21 cellular contexts compared by ENCODE assay signal in genomic region chr13:49645451-49645850, GRCh38. TPM values are rescaled to one million over a fixed set of nuclear protein-coding genes. Genes with fewer than 3 reads are reported as not detected.
DNase-seq lines count a peak whose midpoint lies in the region; ATAC-seq and TF ChIP-seq lines count a peak whose summit lies in the region.
"Had no signal": no experiment of that assay in that cellular context is flagged by ENCODE, and none has a peak within 500 bp of the region (broad histone marks: within the 10 kb centered on the region; RNA-seq: fewer than 3 reads in every experiment).

No MANE protein-coding gene starts in this region.

- H3K9me3 ChIP-seq in CD8-positive, alpha-beta memory T cell (ENCODE audit: low read length), result no peaks in the 10 kb centered on the region
- no peaks in the 10 kb centered on the region for H3K9me3 ChIP-seq in tibial nerve
- H3K9me3 ChIP-seq: adrenal gland, colonic mucosa, left ventricle myocardium inferior, prostate gland had no signal

- WGBS in tibial nerve, 2 donors, result 80 to 85% methylated on average over 13 of the region's 13 CpGs

- H3K27ac Mint-ChIP-seq in activated CD8-positive, alpha-beta T cell treated with anti-CD3 and anti-CD28 coated beads, Interleukin-2, amount 10 ng/mL, durations not matched to agents 7 days and 5 days, result peak overlapping the region; percentile 14
- H3K27ac Mint-ChIP-seq in activated CD8-positive, alpha-beta T cell treated with anti-CD3 and anti-CD28 coated beads for 36 hours, result no peak overlapping the region
- peak overlapping the region in 6 of 8 donors; percentile 2 to 66 (median 12) for H3K27ac Mint-ChIP-seq in CD8-positive, alpha-beta memory T cell
- no peak overlapping the region for H3K27ac Mint-ChIP-seq in activated naive CD8-positive, alpha-beta T cell treated with anti-CD3 and anti-CD28 coated beads, Interleukin-2, amount 50 U/mL, for 24 hours
- H3K27ac Mint-ChIP-seq in naive thymus-derived CD8-positive, alpha-beta T cell, result peak overlapping the region in 7 of 10 donors; percentile 3 to 90 (median 44)
- no peak overlapping the region for H3K27ac Mint-ChIP-seq in activated T-helper 2 cell treated with anti-CD3 and anti-CD28 coated beads, Interferon-gamma antibody, Interleukin-2, Interleukin-4, amounts not matched to agents 10 μg/mL and 5 μg/mL and 100 μg/mL, durations not matched to agents 14 hours and 24 hours and 36 hours

- H3K4me1 ChIP-seq in CD8-positive, alpha-beta memory T cell (ENCODE audit: insufficient read depth, low read length), result peaks cover 8% of the 10 kb centered on the region
- no peaks in the 10 kb centered on the region for H3K4me1 ChIP-seq in tibial nerve
- H3K4me1 ChIP-seq: adrenal gland, colonic mucosa, left ventricle myocardium inferior, prostate gland had no signal

- intact Hi-C loops in activated CD8-positive, alpha-beta T cell treated with anti-CD3 and anti-CD28 coated beads for 36 hours (cut with micrococcal nuclease), result no loop called here
- intact Hi-C loops in activated T-helper 2 cell treated with anti-CD3 and anti-CD28 coated beads, Interferon-gamma antibody, Interleukin-2, Interleukin-4, amounts not matched to agents 10 μg/mL and 5 μg/mL and 100 μg/mL, durations not matched to agents 14 hours and 24 hours and 36 hours (cut with micrococcal nuclease), result no loop called here

- H3K9me3 Mint-ChIP-seq in activated CD8-positive, alpha-beta T cell treated with anti-CD3 and anti-CD28 coated beads, Interleukin-2, amount 10 ng/mL, durations not matched to agents 7 days and 5 days (ENCODE audit: insufficient read depth), result no peaks in the 10 kb centered on the region
- no peaks in the 10 kb centered on the region for H3K9me3 Mint-ChIP-seq in activated CD8-positive, alpha-beta T cell treated with anti-CD3 and anti-CD28 coated beads for 36 hours
- no peaks in the 10 kb centered on the region for H3K9me3 Mint-ChIP-seq in CD8-positive, alpha-beta memory T cell
- no peaks in the 10 kb centered on the region for H3K9me3 Mint-ChIP-seq in activated naive CD8-positive, alpha-beta T cell treated with anti-CD3 and anti-CD28 coated beads, Interleukin-2, amount 50 U/mL, for 24 hours
- no peaks in the 10 kb centered on the region for H3K9me3 Mint-ChIP-seq in naive thymus-derived CD8-positive, alpha-beta T cell
- H3K9me3 Mint-ChIP-seq in activated T-helper 2 cell treated with anti-CD3 and anti-CD28 coated beads, Interferon-gamma antibody, Interleukin-2, Interleukin-4, amounts not matched to agents 10 μg/mL and 5 μg/mL and 100 μg/mL, durations not matched to agents 14 hours and 24 hours and 36 hours, result no peaks in the 10 kb centered on the region

- no peaks in the 10 kb centered on the region for H3K36me3 ChIP-seq in CD8-positive, alpha-beta memory T cell (ENCODE audit: insufficient read depth, low read length)
- H3K36me3 ChIP-seq in tibial nerve, result no peaks in the 10 kb centered on the region
- H3K36me3 ChIP-seq: adrenal gland, colonic mucosa, left ventricle myocardium inferior, prostate gland had no signal

- no peak overlapping the region for H3K4me3 ChIP-seq in CD8-positive, alpha-beta memory T cell (ENCODE audit: low read length)
- H3K4me3 ChIP-seq in tibial nerve, result no peak overlapping the region
- H3K4me3 ChIP-seq: adrenal gland, colonic mucosa, hepatocyte, left ventricle myocardium inferior, prostate gland had no signal

- H3K36me3 Mint-ChIP-seq in activated CD8-positive, alpha-beta T cell treated with anti-CD3 and anti-CD28 coated beads, Interleukin-2, amount 10 ng/mL, durations not matched to agents 7 days and 5 days (ENCODE audit: low read depth), result no peaks in the 10 kb centered on the region
- no peaks in the 10 kb centered on the region for H3K36me3 Mint-ChIP-seq in activated CD8-positive, alpha-beta T cell treated with anti-CD3 and anti-CD28 coated beads for 36 hours (ENCODE audit: low read depth)
- H3K36me3 Mint-ChIP-seq in CD8-positive, alpha-beta memory T cell, result no peaks in the 10 kb centered on the region
- H3K36me3 Mint-ChIP-seq in activated naive CD8-positive, alpha-beta T cell treated with anti-CD3 and anti-CD28 coated beads, Interleukin-2, amount 50 U/mL, for 24 hours (ENCODE audit: low read depth), result no peaks in the 10 kb centered on the region
- H3K36me3 Mint-ChIP-seq in naive thymus-derived CD8-positive, alpha-beta T cell, result no peaks in the 10 kb centered on the region
- H3K36me3 Mint-ChIP-seq in activated T-helper 2 cell treated with anti-CD3 and anti-CD28 coated beads, Interferon-gamma antibody, Interleukin-2, Interleukin-4, amounts not matched to agents 10 μg/mL and 5 μg/mL and 100 μg/mL, durations not matched to agents 14 hours and 24 hours and 36 hours (ENCODE audit: low read depth), result no peaks in the 10 kb centered on the region

- CTCF ChIA-PET in activated CD8-positive, alpha-beta T cell treated with anti-CD3 and anti-CD28 coated beads, Interleukin-2, amount 10 ng/mL, durations not matched to agents 7 days and 5 days (lab: Charles Lee), result interaction anchor here (0.6 to 0.9 kb wide), 2 partner anchors 17 to 18 kb away, joined by 3 read pairs; partner anchors contain the start of gene ARL11
- CTCF ChIA-PET in activated CD8-positive, alpha-beta T cell treated with anti-CD3 and anti-CD28 coated beads for 36 hours (lab: Charles Lee), result no interaction called here
- CTCF ChIA-PET in CD8-positive, alpha-beta memory T cell (lab: Charles Lee), result no interaction called here

- TF ChIP-seq POLR2A in tibial nerve (IDR thresholded peaks at IDR 0.05), result no peak

- no peak overlapping the region for H3K4me3 Mint-ChIP-seq in activated CD8-positive, alpha-beta T cell treated with anti-CD3 and anti-CD28 coated beads, Interleukin-2, amount 10 ng/mL, durations not matched to agents 7 days and 5 days
- no peak overlapping the region for H3K4me3 Mint-ChIP-seq in activated CD8-positive, alpha-beta T cell treated with anti-CD3 and anti-CD28 coated beads for 36 hours
- H3K4me3 Mint-ChIP-seq in CD8-positive, alpha-beta memory T cell, result peak overlapping the region in 6 of 7 donors; percentile 3 to 68 (median 37)
- H3K4me3 Mint-ChIP-seq in activated naive CD8-positive, alpha-beta T cell treated with anti-CD3 and anti-CD28 coated beads, Interleukin-2, amount 50 U/mL, for 24 hours, result no peak overlapping the region
- H3K4me3 Mint-ChIP-seq in naive thymus-derived CD8-positive, alpha-beta T cell, result peak overlapping the region in 5 of 10 donors; percentile 3 to 57 (median 33)
- H3K4me3 Mint-ChIP-seq in activated T-helper 2 cell treated with anti-CD3 and anti-CD28 coated beads, Interferon-gamma antibody, Interleukin-2, Interleukin-4, amounts not matched to agents 10 μg/mL and 5 μg/mL and 100 μg/mL, durations not matched to agents 14 hours and 24 hours and 36 hours (ENCODE audit: low read depth), result no peak overlapping the region

- no peak for TF ChIP-seq CTCF in activated CD8-positive, alpha-beta T cell treated with anti-CD3 and anti-CD28 coated beads for 36 hours (IDR thresholded peaks at IDR 0.05)
- no peak for TF ChIP-seq CTCF in tibial nerve (IDR thresholded peaks at IDR 0.05)

- DNase-seq in activated CD8-positive, alpha-beta T cell treated with anti-CD3 and anti-CD28 coated beads, Interleukin-2, amount 10 ng/mL, durations not matched to agents 7 days and 5 days, result no peak
- no peak for DNase-seq in activated CD8-positive, alpha-beta T cell treated with anti-CD3 and anti-CD28 coated beads for 36 hours
- DNase-seq in CD8-positive, alpha-beta memory T cell, result no peak
- DNase-seq in activated naive CD8-positive, alpha-beta T cell treated with anti-CD3 and anti-CD28 coated beads, Interleukin-2, amount 50 U/mL, for 24 hours, result no peak
- no peak for DNase-seq in naive thymus-derived CD8-positive, alpha-beta T cell
- DNase-seq in activated T-helper 2 cell treated with anti-CD3 and anti-CD28 coated beads, Interferon-gamma antibody, Interleukin-2, Interleukin-4, amounts not matched to agents 10 μg/mL and 5 μg/mL and 100 μg/mL, durations not matched to agents 14 hours and 24 hours and 36 hours (ENCODE audit: low spot score), result no peak
- DNase-seq in tibial nerve (ENCODE audit: low spot score in 2 of 2), result no peak
- DNase-seq: colonic mucosa; DMS153; foreskin fibroblast; KBM-7; left ventricle myocardium inferior; midbrain; NCI-H1694; NCI-H748 treated with DMSO at 0.1 percent for 48 hours; stimulated activated CD4-positive, alpha-beta T cell treated with anti-CD3 and anti-CD28 coated beads, Interleukin-4, amount 100 ng/mL, for 1 hour had no signal

- H3K4me1 Mint-ChIP-seq in activated CD8-positive, alpha-beta T cell treated with anti-CD3 and anti-CD28 coated beads, Interleukin-2, amount 10 ng/mL, durations not matched to agents 7 days and 5 days (ENCODE audit: low read depth), result peaks cover 9% of the 10 kb centered on the region
- H3K4me1 Mint-ChIP-seq in activated CD8-positive, alpha-beta T cell treated with anti-CD3 and anti-CD28 coated beads for 36 hours (ENCODE audit: low read depth), result peaks cover 4% of the 10 kb centered on the region
- peaks cover 4 to 9% (median 6%) of the 10 kb centered on the region in 3 donors for H3K4me1 Mint-ChIP-seq in CD8-positive, alpha-beta memory T cell
- peaks cover 15% of the 10 kb centered on the region for H3K4me1 Mint-ChIP-seq in activated naive CD8-positive, alpha-beta T cell treated with anti-CD3 and anti-CD28 coated beads, Interleukin-2, amount 50 U/mL, for 24 hours
- H3K4me1 Mint-ChIP-seq in naive thymus-derived CD8-positive, alpha-beta T cell, result peaks cover 6 to 50% (median 14%) of the 10 kb centered on the region in 4 donors
- peaks cover 5% of the 10 kb centered on the region for H3K4me1 Mint-ChIP-seq in activated T-helper 2 cell treated with anti-CD3 and anti-CD28 coated beads, Interferon-gamma antibody, Interleukin-2, Interleukin-4, amounts not matched to agents 10 μg/mL and 5 μg/mL and 100 μg/mL, durations not matched to agents 14 hours and 24 hours and 36 hours (ENCODE audit: low read depth)

- ATAC-seq in activated CD8-positive, alpha-beta T cell treated with anti-CD3 and anti-CD28 coated beads, Interleukin-2, amount 10 ng/mL, durations not matched to agents 7 days and 5 days, result no peak
- no peak for ATAC-seq in activated CD8-positive, alpha-beta T cell treated with anti-CD3 and anti-CD28 coated beads for 36 hours
- ATAC-seq in activated naive CD8-positive, alpha-beta T cell treated with anti-CD3 and anti-CD28 coated beads, Interleukin-2, amount 50 U/mL, for 24 hours, result peak; percentile 33
- peak in 1 of 2 donors; percentile 33 for ATAC-seq in naive thymus-derived CD8-positive, alpha-beta T cell
- ATAC-seq in HG02763 (IDR thresholded peaks at IDR 0.05; ENCODE audit: unreplicated experiment), result no peak

- no peaks in the 10 kb centered on the region for H3K27me3 Mint-ChIP-seq in activated CD8-positive, alpha-beta T cell treated with anti-CD3 and anti-CD28 coated beads, Interleukin-2, amount 10 ng/mL, durations not matched to agents 7 days and 5 days (ENCODE audit: low read depth)
- no peaks in the 10 kb centered on the region for H3K27me3 Mint-ChIP-seq in activated CD8-positive, alpha-beta T cell treated with anti-CD3 and anti-CD28 coated beads for 36 hours
- peaks cover 0 to 3% of the 10 kb centered on the region in 2 donors for H3K27me3 Mint-ChIP-seq in CD8-positive, alpha-beta memory T cell
- H3K27me3 Mint-ChIP-seq in activated naive CD8-positive, alpha-beta T cell treated with anti-CD3 and anti-CD28 coated beads, Interleukin-2, amount 50 U/mL, for 24 hours, result no peaks in the 10 kb centered on the region
- no peaks in the 10 kb centered on the region for H3K27me3 Mint-ChIP-seq in naive thymus-derived CD8-positive, alpha-beta T cell
- H3K27me3 Mint-ChIP-seq in activated T-helper 2 cell treated with anti-CD3 and anti-CD28 coated beads, Interferon-gamma antibody, Interleukin-2, Interleukin-4, amounts not matched to agents 10 μg/mL and 5 μg/mL and 100 μg/mL, durations not matched to agents 14 hours and 24 hours and 36 hours (ENCODE audit: low read depth), result no peaks in the 10 kb centered on the region

- POLR2A ChIA-PET in activated CD8-positive, alpha-beta T cell treated with anti-CD3 and anti-CD28 coated beads, Interleukin-2, amount 10 ng/mL, durations not matched to agents 7 days and 5 days (lab: Charles Lee), result no interaction called here
- POLR2A ChIA-PET in activated CD8-positive, alpha-beta T cell treated with anti-CD3 and anti-CD28 coated beads for 36 hours (lab: Charles Lee), result no interaction called here
- POLR2A ChIA-PET in CD8-positive, alpha-beta memory T cell (lab: Charles Lee), result interaction anchor here (0.7 kb wide), 1 partner anchor 185 kb away, joined by 4 read pairs; no protein-coding TSS in a partner anchor
- POLR2A ChIA-PET in naive thymus-derived CD8-positive, alpha-beta T cell (lab: Charles Lee), result interaction anchor here (0.9 kb wide), 1 partner anchor 48 kb away, joined by 3 read pairs; no protein-coding TSS in a partner anchor

- H3K27me3 ChIP-seq in CD8-positive, alpha-beta memory T cell (ENCODE audit: insufficient read depth, low read length, poor library complexity, severe bottlenecking), result no peaks in the 10 kb centered on the region
- H3K27me3 ChIP-seq in tibial nerve, result no peaks in the 10 kb centered on the region
- H3K27me3 ChIP-seq: adrenal gland, colonic mucosa, hepatocyte had no signal

- TF ChIP-seq EP300 in tibial nerve (IDR thresholded peaks at IDR 0.05), result no peak

- no peak overlapping the region for H3K27ac ChIP-seq in CD8-positive, alpha-beta memory T cell (ENCODE audit: low read depth, low read length)
- H3K27ac ChIP-seq in tibial nerve, result no peak overlapping the region
- H3K27ac ChIP-seq: adrenal gland, colonic mucosa, hepatocyte, left ventricle myocardium inferior, prostate gland had no signal

RNA-seq across cellular contexts. Expression of gene ARL11, which starts 17.1 kb away (rescaled TPM):
- 1 to 10 TPM; 1.9 TPM for total RNA-seq in activated CD8-positive, alpha-beta T cell treated with anti-CD3 and anti-CD28 coated beads, Interleukin-2, amount 10 ng/mL, durations not matched to agents 7 days and 5 days
- under 1 TPM; 0.29 to 0.61 TPM for total RNA-seq in activated CD8-positive, alpha-beta T cell treated with anti-CD3 and anti-CD28 coated beads for 36 hours
- total RNA-seq in CD8-positive, alpha-beta memory T cell, result under 1 TPM; 0.20 to 0.38 TPM
- 0.31 TPM for polyA plus RNA-seq in CD8-positive, alpha-beta memory T cell
- 1 to 10 TPM; 1.7 TPM for total RNA-seq in naive thymus-derived CD8-positive, alpha-beta T cell
- under 1 TPM; 0.15 to 0.68 (median 0.16) TPM for polyA plus RNA-seq in naive thymus-derived CD8-positive, alpha-beta T cell
- total RNA-seq in activated T-helper 2 cell treated with anti-CD3 and anti-CD28 coated beads, Interferon-gamma antibody, Interleukin-2, Interleukin-4, amounts not matched to agents 10 μg/mL and 5 μg/mL and 100 μg/mL, durations not matched to agents 14 hours and 24 hours and 36 hours, result 0.89 and 1.0 TPM in 2 replicates
- total RNA-seq in tibial nerve, result under 1 TPM; 0.20 to 0.87 (median 0.25) TPM
- polyA plus RNA-seq: BJ, hepatocyte had no signal

RNA-seq across cellular contexts. Expression of gene EBPL, which starts 45.8 kb away (rescaled TPM):
- 10 to 100 TPM; 19.8 to 25.0 TPM for total RNA-seq in activated CD8-positive, alpha-beta T cell treated with anti-CD3 and anti-CD28 coated beads, Interleukin-2, amount 10 ng/mL, durations not matched to agents 7 days and 5 days
- 10 to 100 TPM; 35.6 to 37.8 TPM for total RNA-seq in activated CD8-positive, alpha-beta T cell treated with anti-CD3 and anti-CD28 coated beads for 36 hours
- 10 to 100 TPM; 47.9 to 51.6 TPM for total RNA-seq in CD8-positive, alpha-beta memory T cell
- polyA plus RNA-seq in CD8-positive, alpha-beta memory T cell, result 53.3 TPM
- total RNA-seq in naive thymus-derived CD8-positive, alpha-beta T cell, result 10 to 100 TPM; 27.0 to 31.2 TPM
- polyA plus RNA-seq in naive thymus-derived CD8-positive, alpha-beta T cell, result 10 to 100 TPM; 57.0 to 76.5 (median 63.3) TPM
- 42.7 and 47.5 TPM in 2 replicates for total RNA-seq in activated T-helper 2 cell treated with anti-CD3 and anti-CD28 coated beads, Interferon-gamma antibody, Interleukin-2, Interleukin-4, amounts not matched to agents 10 μg/mL and 5 μg/mL and 100 μg/mL, durations not matched to agents 14 hours and 24 hours and 36 hours
- 10 to 100 TPM; 66.6 to 89.4 (median 83.2) TPM for total RNA-seq in tibial nerve

Comparison
In these comparisons a context has a peak if more than half of its experiments do, and no peak if none do; other contexts are left out.
1. H3K27ac Mint-ChIP-seq: peak in activated CD8-positive, alpha-beta T cell treated with anti-CD3 and anti-CD28 coated beads, Interleukin-2, amount 10 ng/mL, durations not matched to agents 7 days and 5 days (single experiment), CD8-positive, alpha-beta memory T cell (6 of 8) and naive thymus-derived CD8-positive, alpha-beta T cell (7 of 10); none in activated CD8-positive, alpha-beta T cell treated with anti-CD3 and anti-CD28 coated beads for 36 hours (single experiment), activated naive CD8-positive, alpha-beta T cell treated with anti-CD3 and anti-CD28 coated beads, Interleukin-2, amount 50 U/mL, for 24 hours (single experiment) and activated T-helper 2 cell treated with anti-CD3 and anti-CD28 coated beads, Interferon-gamma antibody, Interleukin-2, Interleukin-4, amounts not matched to agents 10 μg/mL and 5 μg/mL and 100 μg/mL, durations not matched to agents 14 hours and 24 hours and 36 hours (single experiment).
2. H3K4me3 Mint-ChIP-seq: peak in CD8-positive, alpha-beta memory T cell (6 of 7); none in activated CD8-positive, alpha-beta T cell treated with anti-CD3 and anti-CD28 coated beads, Interleukin-2, amount 10 ng/mL, durations not matched to agents 7 days and 5 days (single experiment), activated CD8-positive, alpha-beta T cell treated with anti-CD3 and anti-CD28 coated beads for 36 hours (single experiment), activated naive CD8-positive, alpha-beta T cell treated with anti-CD3 and anti-CD28 coated beads, Interleukin-2, amount 50 U/mL, for 24 hours (single experiment) and activated T-helper 2 cell treated with anti-CD3 and anti-CD28 coated beads, Interferon-gamma antibody, Interleukin-2, Interleukin-4, amounts not matched to agents 10 μg/mL and 5 μg/mL and 100 μg/mL, durations not matched to agents 14 hours and 24 hours and 36 hours (single experiment).
3. POLR2A ChIA-PET loops: an anchor here in CD8-positive, alpha-beta memory T cell (0.7 kb wide) and naive thymus-derived CD8-positive, alpha-beta T cell (0.9 kb wide); none called in activated CD8-positive, alpha-beta T cell treated with anti-CD3 and anti-CD28 coated beads, Interleukin-2, amount 10 ng/mL, durations not matched to agents 7 days and 5 days and activated CD8-positive, alpha-beta T cell treated with anti-CD3 and anti-CD28 coated beads for 36 hours.